Comparison of ENCODE assay signal across 15 cellular contexts in genomic region chr6:167349816-167350215, GRCh38. TPM values are rescaled to one million over a fixed set of nuclear protein-coding genes. Genes with fewer than 3 reads are reported as not detected.
DNase-seq lines count a peak whose midpoint lies in the region; ATAC-seq and TF ChIP-seq lines count a peak whose summit lies in the region.
"Had no signal": no experiment of that assay in that cellular context is flagged by ENCODE, and none has a peak within 500 bp of the region (broad histone marks: within the 10 kb centered on the region; RNA-seq: fewer than 3 reads in every experiment).

No MANE protein-coding gene starts in this region.

- H3K36me3 ChIP-seq in liver (ENCODE audit: control insufficient read depth in 4 of 4, insufficient read depth in 3 of 4, low read depth in 1 of 4, low read length in 3 of 4) = no peaks in the 10 kb centered on the region
- H3K36me3 ChIP-seq in esophagus muscularis mucosa = no peaks in the 10 kb centered on the region
- H3K36me3 ChIP-seq: adrenal gland, SJCRH30 had no signal

- peaks cover 62% of the 10 kb centered on the region for H3K27me3 Mint-ChIP-seq in activated T-cell treated with anti-CD3 and anti-CD28 coated beads, Interleukin-2, amount 50 U/mL, for 72 hours (ENCODE audit: low read depth)
- H3K27me3 Mint-ChIP-seq in activated T-helper 1 cell treated with anti-CD3 and anti-CD28 coated beads, Interleukin-12 subunit alpha, Interleukin-12 subunit beta, Interleukin-2, Interleukin-4 antibody, amounts not matched to agents 30 ng/mL and 10 ng/mL and 1 ng/mL, durations not matched to agents 14 hours and 24 hours and 36 hours (ENCODE audit: insufficient read depth) = peaks cover 37% of the 10 kb centered on the region
- peaks cover 25% of the 10 kb centered on the region for H3K27me3 Mint-ChIP-seq in stimulated activated naive CD8-positive, alpha-beta T cell treated with anti-CD3 and anti-CD28 coated beads, Interleukin-15, amount 100 ng/mL, for 72 hours

- peak overlapping the region; percentile 85 to 89 for H3K4me3 Mint-ChIP-seq in activated T-cell treated with anti-CD3 and anti-CD28 coated beads, Interleukin-2, amount 50 U/mL, for 72 hours
- H3K4me3 Mint-ChIP-seq in activated T-helper 1 cell treated with anti-CD3 and anti-CD28 coated beads, Interleukin-12 subunit alpha, Interleukin-12 subunit beta, Interleukin-2, Interleukin-4 antibody, amounts not matched to agents 30 ng/mL and 10 ng/mL and 1 ng/mL, durations not matched to agents 14 hours and 24 hours and 36 hours = peak overlapping the region; percentile 81
- H3K4me3 Mint-ChIP-seq in stimulated activated naive CD8-positive, alpha-beta T cell treated with anti-CD3 and anti-CD28 coated beads, Interleukin-15, amount 100 ng/mL, for 72 hours = peak overlapping the region; percentile 85 to 93
- H3K4me3 Mint-ChIP-seq: dendritic cell treated with granulocyte-macrophage colony-stimulating factor and Interleukin-4, amounts not matched to agents 40 ng/mL and 50 ng/mL, for 4 days had no signal

- H3K9ac ChIP-seq in liver (ENCODE audit: low read depth in 1 of 2, low read length in 2 of 2) = peak overlapping the region in 1 of 2 donors; percentile 33

- TF ChIP-seq EP300 in esophagus muscularis mucosa (IDR thresholded peaks at IDR 0.05) = no peak

- H3K4me1 Mint-ChIP-seq in activated T-cell treated with anti-CD3 and anti-CD28 coated beads, Interleukin-2, amount 50 U/mL, for 72 hours (ENCODE audit: low read depth) = peaks cover 28% of the 10 kb centered on the region
- H3K4me1 Mint-ChIP-seq in activated T-helper 1 cell treated with anti-CD3 and anti-CD28 coated beads, Interleukin-12 subunit alpha, Interleukin-12 subunit beta, Interleukin-2, Interleukin-4 antibody, amounts not matched to agents 30 ng/mL and 10 ng/mL and 1 ng/mL, durations not matched to agents 14 hours and 24 hours and 36 hours (ENCODE audit: low read depth) = peaks cover 24% of the 10 kb centered on the region
- H3K4me1 Mint-ChIP-seq in stimulated activated naive CD8-positive, alpha-beta T cell treated with anti-CD3 and anti-CD28 coated beads, Interleukin-15, amount 100 ng/mL, for 72 hours = peaks cover 32% of the 10 kb centered on the region

- H3K27ac ChIP-seq in liver (ENCODE audit: low read depth in 1 of 2, low read length in 2 of 2) (peak overlapping the region; percentile 47 to 67), esophagus muscularis mucosa (replicated peaks in 1 of 4) (no peak overlapping the region)
- H3K27ac ChIP-seq: adrenal gland, SJCRH30 had no signal

- H3K4me3 ChIP-seq in liver (ENCODE audit: low read depth in 1 of 3, low read length in 3 of 3) (no peak overlapping the region), esophagus muscularis mucosa (no peak overlapping the region)
- H3K4me3 ChIP-seq: adrenal gland, SJCRH30 had no signal

- H3K27me3 ChIP-seq in liver (ENCODE audit: control insufficient read depth in 4 of 4, insufficient read depth in 4 of 4, low read length in 3 of 4) (no peaks in the 10 kb centered on the region), esophagus muscularis mucosa (peaks cover 0 to 17% (median 2%) of the 10 kb centered on the region in 4 donors)
- H3K27me3 ChIP-seq: adrenal gland, SJCRH30 had no signal

- WGBS in liver = 72% methylated on average over 9 of the region's 9 CpGs
- 82% methylated on average over 9 of the region's 9 CpGs for WGBS in esophagus muscularis mucosa

- no peak for ATAC-seq in activated T-cell treated with anti-CD3 and anti-CD28 coated beads, Interleukin-2, amount 50 U/mL, for 72 hours (replicated peaks in 1 of 2)
- no peak for ATAC-seq in stimulated activated naive CD8-positive, alpha-beta T cell treated with anti-CD3 and anti-CD28 coated beads, Interleukin-15, amount 100 ng/mL, for 72 hours
- ATAC-seq in left lobe of liver = no peak
- ATAC-seq: HCT116 had no signal

- no peak for DNase-seq in activated T-cell treated with anti-CD3 and anti-CD28 coated beads, Interleukin-2, amount 50 U/mL, for 72 hours
- no peak for DNase-seq in activated T-cell treated with anti-CD3 and anti-CD28 coated beads, Interleukin-2, amount 50 U/mL, for 1 hour
- DNase-seq in activated T-helper 1 cell treated with anti-CD3 and anti-CD28 coated beads, Interleukin-12 subunit alpha, Interleukin-12 subunit beta, Interleukin-2, Interleukin-4 antibody, amounts not matched to agents 30 ng/mL and 10 ng/mL and 1 ng/mL, durations not matched to agents 14 hours and 24 hours and 36 hours (ENCODE audit: low spot score) = no peak
- DNase-seq in stimulated activated naive CD8-positive, alpha-beta T cell treated with anti-CD3 and anti-CD28 coated beads, Interleukin-15, amount 100 ng/mL, for 72 hours = no peak
- DNase-seq in left lobe of liver (ENCODE audit: low spot score) = no peak
- no peak for DNase-seq in esophagus muscularis mucosa (ENCODE audit: extremely low spot score)
- no peak for DNase-seq in activated gamma-delta T cell treated with Interleukin-2 at 50 U/mL for 16 hours
- DNase-seq: activated CD4-positive, CD25-positive, alpha-beta regulatory T cell treated with anti-CD3 and anti-CD28 coated beads, Interleukin-2, amount 50 U/mL, for 72 hours; NCI-H146; SJCRH30 had no signal

- H3K27ac Mint-ChIP-seq in activated T-cell treated with anti-CD3 and anti-CD28 coated beads, Interleukin-2, amount 50 U/mL, for 72 hours = no peak overlapping the region
- H3K27ac Mint-ChIP-seq in activated T-helper 1 cell treated with anti-CD3 and anti-CD28 coated beads, Interleukin-12 subunit alpha, Interleukin-12 subunit beta, Interleukin-2, Interleukin-4 antibody, amounts not matched to agents 30 ng/mL and 10 ng/mL and 1 ng/mL, durations not matched to agents 14 hours and 24 hours and 36 hours = peak overlapping the region; percentile 82
- H3K27ac Mint-ChIP-seq in stimulated activated naive CD8-positive, alpha-beta T cell treated with anti-CD3 and anti-CD28 coated beads, Interleukin-15, amount 100 ng/mL, for 72 hours = peak overlapping the region in 1 of 2 donors; percentile 92
- H3K27ac Mint-ChIP-seq: dendritic cell treated with granulocyte-macrophage colony-stimulating factor and Interleukin-4, amounts not matched to agents 40 ng/mL and 50 ng/mL, for 4 days had no signal

- intact Hi-C loops in activated T-helper 1 cell treated with anti-CD3 and anti-CD28 coated beads, Interleukin-12 subunit alpha, Interleukin-12 subunit beta, Interleukin-2, Interleukin-4 antibody, amounts not matched to agents 30 ng/mL and 10 ng/mL and 1 ng/mL, durations not matched to agents 14 hours and 24 hours and 36 hours (cut with micrococcal nuclease) = loop anchor here (1.0 to 10.0 kb wide), 8 partner anchors 61 to 723 kb away; partner anchors contain the start of genes CEP43 and RPS6KA2
- intact Hi-C loops in esophagus muscularis mucosa (cut with DNase I) = loop anchor here (10.0 kb wide), 1 partner anchor 125 kb away; no protein-coding TSS in a partner anchor

- no peak for TF ChIP-seq CTCF in liver (IDR thresholded peaks at IDR 0.05; ENCODE audit: low read depth, low read length, missing input control)
- no peak for TF ChIP-seq CTCF in esophagus muscularis mucosa (IDR thresholded peaks at IDR 0.05)

- H3K36me3 Mint-ChIP-seq in activated T-cell treated with anti-CD3 and anti-CD28 coated beads, Interleukin-2, amount 50 U/mL, for 72 hours (ENCODE audit: insufficient read depth in 2 of 2) = peaks cover 8 to 14% of the 10 kb centered on the region in 2 donors
- H3K36me3 Mint-ChIP-seq in activated T-helper 1 cell treated with anti-CD3 and anti-CD28 coated beads, Interleukin-12 subunit alpha, Interleukin-12 subunit beta, Interleukin-2, Interleukin-4 antibody, amounts not matched to agents 30 ng/mL and 10 ng/mL and 1 ng/mL, durations not matched to agents 14 hours and 24 hours and 36 hours (ENCODE audit: low read depth) = no peaks in the 10 kb centered on the region

- H3K4me1 ChIP-seq in liver (ENCODE audit: control insufficient read depth in 4 of 4, insufficient read depth in 4 of 4, low read length in 3 of 4) (peaks cover 0 to 38% (median 11%) of the 10 kb centered on the region in 4 donors), esophagus muscularis mucosa (peaks cover 6 to 17% (median 13%) of the 10 kb centered on the region in 4 donors)
- H3K4me1 ChIP-seq: SJCRH30 had no signal

- TF ChIP-seq RAD21 in liver (IDR thresholded peaks at IDR 0.05) = no peak

- no peak for TF ChIP-seq POLR2A in esophagus muscularis mucosa (IDR thresholded peaks at IDR 0.05; ENCODE audit: low read depth)

- peaks cover 0 to 3% of the 10 kb centered on the region in 2 donors for H3K9me3 Mint-ChIP-seq in activated T-cell treated with anti-CD3 and anti-CD28 coated beads, Interleukin-2, amount 50 U/mL, for 72 hours
- no peaks in the 10 kb centered on the region for H3K9me3 Mint-ChIP-seq in activated T-helper 1 cell treated with anti-CD3 and anti-CD28 coated beads, Interleukin-12 subunit alpha, Interleukin-12 subunit beta, Interleukin-2, Interleukin-4 antibody, amounts not matched to agents 30 ng/mL and 10 ng/mL and 1 ng/mL, durations not matched to agents 14 hours and 24 hours and 36 hours
- H3K9me3 Mint-ChIP-seq in stimulated activated naive CD8-positive, alpha-beta T cell treated with anti-CD3 and anti-CD28 coated beads, Interleukin-15, amount 100 ng/mL, for 72 hours = no peaks in the 10 kb centered on the region
- H3K9me3 Mint-ChIP-seq: dendritic cell treated with granulocyte-macrophage colony-stimulating factor and Interleukin-4, amounts not matched to agents 40 ng/mL and 50 ng/mL, for 4 days had no signal

- H3K9me3 ChIP-seq in liver (ENCODE audit: control insufficient read depth in 4 of 4, low read length in 3 of 4) (no peaks in the 10 kb centered on the region), esophagus muscularis mucosa (peaks cover 0 to 5% (median 0%) of the 10 kb centered on the region in 4 donors)
- H3K9me3 ChIP-seq: adrenal gland, SJCRH30 had no signal

TF ChIP-seq in liver, 16 proteins besides CTCF, POLR2A, EP300 and RAD21 (continues in another document):
- TF ChIP-seq TAF1 (conservative IDR thresholded peaks at IDR 0.05) = no peak
- no peak for TF ChIP-seq RXRA (IDR thresholded peaks at IDR 0.05)
- TF ChIP-seq NR2F2 (IDR thresholded peaks at IDR 0.05) = no peak
- no peak for TF ChIP-seq HNF4G (IDR thresholded peaks at IDR 0.05)
- TF ChIP-seq JUND (IDR thresholded peaks at IDR 0.05) = no peak

RNA-seq across cellular contexts. Expression of gene TTLL2, which starts 24.9 kb away (rescaled TPM):
- not detected for total RNA-seq in activated T-cell treated with anti-CD3 and anti-CD28 coated beads, Interleukin-2, amount 50 U/mL, for 72 hours
- not detected in 2 replicates for total RNA-seq in activated T-helper 1 cell treated with anti-CD3 and anti-CD28 coated beads, Interleukin-12 subunit alpha, Interleukin-12 subunit beta, Interleukin-2, Interleukin-4 antibody, amounts not matched to agents 30 ng/mL and 10 ng/mL and 1 ng/mL, durations not matched to agents 14 hours and 24 hours and 36 hours
- not detected for total RNA-seq in liver
- polyA plus RNA-seq in liver = under 1 TPM in 1 of 2 donors, not detected in 1; 0.18 TPM
- not detected for total RNA-seq in left lobe of liver
- not detected for total RNA-seq in esophagus muscularis mucosa
- total RNA-seq: adrenal gland, kidney, SJCRH30 had no signal
- polyA plus RNA-seq: adrenal gland had no signal

RNA-seq across cellular contexts. Expression of gene UNC93A, which starts 58.7 kb away (rescaled TPM):
- total RNA-seq in activated T-cell treated with anti-CD3 and anti-CD28 coated beads, Interleukin-2, amount 50 U/mL, for 72 hours = not detected
- not detected in 2 replicates for total RNA-seq in activated T-helper 1 cell treated with anti-CD3 and anti-CD28 coated beads, Interleukin-12 subunit alpha, Interleukin-12 subunit beta, Interleukin-2, Interleukin-4 antibody, amounts not matched to agents 30 ng/mL and 10 ng/mL and 1 ng/mL, durations not matched to agents 14 hours and 24 hours and 36 hours
- total RNA-seq in liver (10 to 100 TPM in 1 of 2 donors, 1 to 10 TPM in 1; 6.5 to 14.0 TPM), left lobe of liver (5.3 TPM), esophagus muscularis mucosa (not detected)
- 1 to 10 TPM in 1 of 2 donors, under 1 TPM in 1; 0.79 to 2.8 TPM for polyA plus RNA-seq in liver
- total RNA-seq: adrenal gland, kidney, SJCRH30 had no signal
- polyA plus RNA-seq: adrenal gland had no signal

Comparison
In these comparisons a context has a peak if more than half of its experiments do, and no peak if none do; other contexts are left out.
1. H3K27ac ChIP-seq: peak in liver (2 of 2); none in esophagus muscularis mucosa (0 of 4).
2. Peak in every context shown above with its lines, with median percentiles within 50 percentile points of each other: H3K4me3 Mint-ChIP-seq.